Comparison of ENCODE assay signal across 12 cellular contexts in genomic region chr2:239249781-239250180, GRCh38.
A peak's percentile ranks its signal among the peaks of the same experiment; 100 is the strongest.
DNase-seq lines count a peak whose midpoint lies in the region; ATAC-seq and TF ChIP-seq lines count a peak whose summit lies in the region.
"Had no signal": no experiment of that assay in that cellular context is flagged by ENCODE, and none has a peak within 500 bp of the region (broad histone marks: within the 10 kb centered on the region; RNA-seq: fewer than 3 reads in every experiment).

No MANE protein-coding gene starts in this region.

- TF ChIP-seq CTCF in IMR-90 (conservative IDR thresholded peaks at IDR 0.05; ENCODE audit: low read depth, low read length) (no peak), cardiac fibroblast (IDR thresholded peaks at IDR 0.05; ENCODE audit: low read depth, low read length) (no peak), stomach (IDR thresholded peaks at IDR 0.05) (no peak)

- 0% methylated on average over 2 of the region's 17 CpGs; no CpG with 5 or more reads in 1 of the 2 experiments for WGBS in IMR-90 (ENCODE audit: extremely low coverage in 2 of 2, insufficient read length in 1 of 2), 2 experiments
- WGBS in stomach, 5 donors, result 48 to 73% (median 65%) methylated on average over 11 to 17 of the region's 17 CpGs

- H3K18ac ChIP-seq in IMR-90 (ENCODE audit: low read depth, low read length), result peak overlapping the region; percentile 68

- H3K4me2 ChIP-seq in IMR-90 (ENCODE audit: low read depth, low read length), result peak overlapping the region; percentile 51

- peak overlapping the region; percentile 77 to 93 for H4K8ac ChIP-seq in IMR-90 (ENCODE audit: low read depth in 2 of 2, low read length in 2 of 2)

- H3K27me3 ChIP-seq in IMR-90 (ENCODE audit: control insufficient read depth, insufficient read depth, low read length), result no peaks in the 10 kb centered on the region
- H3K27me3 ChIP-seq in stomach, result no peaks in the 10 kb centered on the region
- H3K27me3 ChIP-seq: pancreas had no signal

- H3K36me3 ChIP-seq in IMR-90 (ENCODE audit: control insufficient read depth, insufficient read depth, low read length) (no peaks in the 10 kb centered on the region), stomach (no peaks in the 10 kb centered on the region)
- H3K36me3 ChIP-seq: pancreas had no signal

- peak overlapping the region; percentile 81 for H4K91ac ChIP-seq in IMR-90 (ENCODE audit: insufficient read depth, low read depth, low read length)

- in situ Hi-C loops in IMR-90 (cut with MboI; ENCODE audit: low sequenced_read_pairs), result no loop called here
- in situ Hi-C loops in KBM-7 (cut with MboI; ENCODE audit: low pct_unique_long_range_greater_than_20kb, low sequenced_read_pairs), result no loop called here

- no TSS peak for BruUV-seq in IMR-90 (replicated peaks; lab: Mats Ljungman, UMichigan)

- H2AK5ac ChIP-seq in IMR-90 (ENCODE audit: low read depth, low read length), result peak overlapping the region; percentile 92

- intact Hi-C loops in IMR-90 (cut with micrococcal nuclease) (no loop called here), stomach (cut with DNase I; ENCODE audit: low total_unique reads) (no loop called here)

- POLR2A ChIA-PET in IMR-90 (lab: Charles Lee; ENCODE audit: unreplicated experiment), result no interaction called here

- H3K4me3 ChIP-seq in IMR-90 (ENCODE audit: insufficient read depth, low read depth, low read length) (no peak overlapping the region), cardiac fibroblast (replicated peaks in 1 of 2; ENCODE audit: low read depth in 2 of 2, low read length in 2 of 2) (no peak overlapping the region), stomach (no peak overlapping the region)
- H3K4me3 ChIP-seq: pancreas had no signal

- dilution Hi-C loops in IMR-90 (cut with HindIII; ENCODE audit: low sequenced_read_pairs, unreplicated experiment), result no loop called here

- H3K4me1 ChIP-seq in IMR-90 (ENCODE audit: control insufficient read depth, insufficient read depth, low read length), result peaks cover 13% of the 10 kb centered on the region
- H3K4me1 ChIP-seq in stomach, result peaks cover 9 to 73% (median 49%) of the 10 kb centered on the region in 4 donors

- H2AK9ac ChIP-seq in IMR-90 (replicated peaks; ENCODE audit: low read depth, low read length, poor library complexity), result no peak overlapping the region

- ATAC-seq in IMR-90 (ENCODE audit: low read depth) (peak; percentile 96), GM21367 (IDR thresholded peaks at IDR 0.05; ENCODE audit: unreplicated experiment) (no peak)
- ATAC-seq: pancreas had no signal

- TF ChIP-seq POLR2A in IMR-90 (IDR thresholded peaks at IDR 0.05; ENCODE audit: low read depth, low read length) (no peak; the same call in 1 of the 2 replicates), stomach (IDR thresholded peaks at IDR 0.05) (no peak)

- H3K9me3 ChIP-seq in IMR-90 (ENCODE audit: control insufficient read depth, insufficient read depth, low read length) (no peaks in the 10 kb centered on the region), stomach (no peaks in the 10 kb centered on the region)
- H3K9me3 ChIP-seq: pancreas had no signal

- peak overlapping the region; percentile 33 for H3K9ac ChIP-seq in IMR-90 (ENCODE audit: low read depth, low read length)

- TF ChIP-seq EP300 in stomach (IDR thresholded peaks at IDR 0.05), result peak; percentile 12

- TF ChIP-seq RAD21 in IMR-90 (IDR thresholded peaks at IDR 0.05; ENCODE audit: low read length), result 0 out of 2 replicates have a peak, but pooled peaks have one; percentile 24

- peak overlapping the region; percentile 85 for H3K14ac ChIP-seq in IMR-90 (replicated peaks; ENCODE audit: low read depth, low read length)

- H2BK120ac ChIP-seq in IMR-90 (ENCODE audit: low read depth, low read length), result peak overlapping the region; percentile 92

- peak overlapping the region; percentile 64 for H2BK5ac ChIP-seq in IMR-90 (ENCODE audit: low read depth, low read length, poor library complexity, severe bottlenecking)

- no peaks in the 10 kb centered on the region for H4K20me1 ChIP-seq in IMR-90 (ENCODE audit: insufficient read depth, low read length)

- peak overlapping the region; percentile 83; the same call in 2 of the 3 replicates for H2BK15ac ChIP-seq in IMR-90 (ENCODE audit: low read depth, low read length)

- H2AFZ ChIP-seq in IMR-90 (replicated peaks; ENCODE audit: low read length, poor library complexity), result peak overlapping the region; percentile 88

- CTCF ChIA-PET in IMR-90 (lab: Yijun Ruan, JAX), result interaction anchor here (0.8 kb wide), 1 partner anchor 28 kb away, joined by 3 read pairs; no protein-coding TSS in a partner anchor

- H3K27ac ChIP-seq in IMR-90 (ENCODE audit: insufficient read depth, low read length) (peak overlapping the region; percentile 85), stomach (peak overlapping the region in 4 of 5 donors; percentile 45 to 79 (median 71))
- H3K27ac ChIP-seq: pancreas had no signal

- peak overlapping the region; percentile 50 for H2BK20ac ChIP-seq in IMR-90 (ENCODE audit: low read depth, low read length)

- peaks cover 37 to 75% of the 10 kb centered on the region in 2 experiments for H3K79me1 ChIP-seq in IMR-90 (ENCODE audit: low read depth in 1 of 2, low read length in 2 of 2)

- H3K4ac ChIP-seq in IMR-90 (ENCODE audit: low read depth, low read length), result peak overlapping the region; percentile 84

- peak overlapping the region; percentile 56 for H4K5ac ChIP-seq in IMR-90 (ENCODE audit: low read depth, low read length)

- DNase-seq in IMR-90 (peak; percentile 93), cardiac fibroblast (ENCODE audit: low read depth in 2 of 2) (peak; percentile 82 to 83), left kidney (ENCODE audit: low read depth, low spot score) (peak; percentile 91), stomach (peak; percentile 51), KBM-7 (no peak), DMS79 treated with DMSO at 0.1 percent for 48 hours (lab: John Stamatoyannopoulos, UW) (no peak)
- DNase-seq: activated gamma-delta T cell treated with Interleukin-2 at 50 U/mL for 16 hours; erythroblast; NCI-H2081 treated with DMSO at 0.1 percent for 48 hours; stimulated activated CD8-positive, alpha-beta memory T cell treated with anti-CD3 and anti-CD28 coated beads, Interleukin-4, amount 100 ng/mL, for 48 hours had no signal

- peak overlapping the region; percentile 67 for H3K56ac ChIP-seq in IMR-90 (ENCODE audit: extremely low read depth, insufficient read depth, low read length)

- H3K9me1 ChIP-seq in IMR-90 (ENCODE audit: insufficient read depth, low read length), result peaks cover 16% of the 10 kb centered on the region

- H3K23ac ChIP-seq in IMR-90 (ENCODE audit: low read depth, low read length), result peak overlapping the region; percentile 69

TF ChIP-seq in IMR-90, 13 proteins besides CTCF, POLR2A, EP300 and RAD21:
- TF ChIP-seq MAZ (IDR thresholded peaks at IDR 0.05; ENCODE audit: borderline replicate concordance, low read depth, low read length) (peak; percentile 60), MAFK (IDR thresholded peaks at IDR 0.05; ENCODE audit: low read depth, low read length) (no peak), SMC3 (IDR thresholded peaks at IDR 0.05; ENCODE audit: low read depth, low read length) (no peak), ELK1 (IDR thresholded peaks at IDR 0.05; ENCODE audit: borderline replicate concordance, low read depth, low read length) (no peak), CEBPB (IDR thresholded peaks at IDR 0.05; ENCODE audit: low read depth, low read length) (no peak), RCOR1 (IDR thresholded peaks at IDR 0.05; ENCODE audit: insufficient replicate concordance, low read length) (no peak), USF2 (IDR thresholded peaks at IDR 0.05; ENCODE audit: low read depth, low read length) (no peak; the same call in 1 of the 2 replicates)

Comparison
In these comparisons a context has a peak if more than half of its experiments do, and no peak if none do; other contexts are left out.
1. DNase-seq: peak in IMR-90 (single experiment), cardiac fibroblast (2 of 2), left kidney (single experiment) and stomach (single experiment); none in KBM-7 (single experiment) and DMS79 treated with DMSO at 0.1 percent for 48 hours (single experiment).